ENCODE assay signal across 7 cellular contexts in genomic region chr12:46536316-46536715, GRCh38.
DNase-seq lines count a peak whose midpoint lies in the region; ATAC-seq lines count a peak whose summit lies in the region.
"Not testable (repeated sequence)": the region's sequence is repeated elsewhere in the genome, so short reads cannot be mapped to it uniquely, and the experiment has no call there.

No MANE protein-coding gene starts in this region.

- not testable (repeated sequence) for H3K27me3 Mint-ChIP-seq in activated CD4-positive, alpha-beta T cell treated with anti-CD3 and anti-CD28 coated beads, Interleukin-2, amount 10 ng/mL, durations not matched to agents 24 days and 14 days; memory B cell

- H3K4me1 Mint-ChIP-seq in activated CD4-positive, alpha-beta T cell treated with anti-CD3 and anti-CD28 coated beads, Interleukin-2, amount 10 ng/mL, durations not matched to agents 24 days and 14 days = peaks cover 11% of the 10 kb centered on the region
- peaks cover 15% of the 10 kb centered on the region for H3K4me1 Mint-ChIP-seq in memory B cell

- peak overlapping the region; percentile 51 for H3K27ac Mint-ChIP-seq in activated CD4-positive, alpha-beta T cell treated with anti-CD3 and anti-CD28 coated beads, Interleukin-2, amount 10 ng/mL, durations not matched to agents 24 days and 14 days
- H3K27ac Mint-ChIP-seq in memory B cell = peak overlapping the region; percentile 39

- H3K9me3 Mint-ChIP-seq in activated CD4-positive, alpha-beta T cell treated with anti-CD3 and anti-CD28 coated beads, Interleukin-2, amount 10 ng/mL, durations not matched to agents 24 days and 14 days = peaks cover 12% of the 10 kb centered on the region
- H3K9me3 Mint-ChIP-seq in memory B cell = not testable (repeated sequence)

- intact Hi-C loops in activated CD4-positive, alpha-beta T cell treated with anti-CD3 and anti-CD28 coated beads, Interleukin-2, amount 10 ng/mL, durations not matched to agents 24 days and 14 days (cut with micrococcal nuclease) = not testable (repeated sequence)

- not testable (repeated sequence) for H3K4me3 Mint-ChIP-seq in activated CD4-positive, alpha-beta T cell treated with anti-CD3 and anti-CD28 coated beads, Interleukin-2, amount 10 ng/mL, durations not matched to agents 24 days and 14 days; memory B cell

- peaks cover 18% of the 10 kb centered on the region for H3K36me3 Mint-ChIP-seq in activated CD4-positive, alpha-beta T cell treated with anti-CD3 and anti-CD28 coated beads, Interleukin-2, amount 10 ng/mL, durations not matched to agents 24 days and 14 days (ENCODE audit: low read depth)
- H3K36me3 Mint-ChIP-seq in memory B cell = peaks cover 10% of the 10 kb centered on the region

- peak; percentile 68 for ATAC-seq in GM18520 (IDR thresholded peaks at IDR 0.05; ENCODE audit: unreplicated experiment)
- ATAC-seq in GM21390 (IDR thresholded peaks at IDR 0.05; ENCODE audit: unreplicated experiment) = peak; percentile 64
- peak; percentile 76 for ATAC-seq in HG02798 (IDR thresholded peaks at IDR 0.05; ENCODE audit: poor library complexity, unreplicated experiment)
- peak; percentile 72 for ATAC-seq in HG03432 (IDR thresholded peaks at IDR 0.05; ENCODE audit: unreplicated experiment)
- ATAC-seq in memory B cell (ENCODE audit: low read depth) = peak; percentile 90

- DNase-seq in NOMO-1 (lab: John Stamatoyannopoulos, UW; ENCODE audit: unreplicated experiment in 2 of 2) (peak; percentile 72 to 86), memory B cell (ENCODE audit: low spot score in 2 of 2) (peak in 1 of 2 donors; percentile 9)
- DNase-seq in activated CD4-positive, alpha-beta T cell treated with anti-CD3 and anti-CD28 coated beads, Interleukin-2, amount 10 ng/mL, durations not matched to agents 24 days and 14 days = not testable (repeated sequence)
